19 cellular contexts compared by ENCODE assay signal in genomic region chr11:12409621-12410005, GRCh38. TPM values are rescaled to one million over a fixed set of nuclear protein-coding genes. Genes with fewer than 3 reads are reported as not detected.
DNase-seq lines count a peak whose midpoint lies in the region; ATAC-seq and TF ChIP-seq lines count a peak whose summit lies in the region.
"Had no signal": no experiment of that assay in that cellular context is flagged by ENCODE, and none has a peak within 500 bp of the region (broad histone marks: within the 10 kb centered on the region; RNA-seq: fewer than 3 reads in every experiment).

No MANE protein-coding gene starts in this region.

- intact Hi-C loops in aorta (cut with DNase I), result loop anchor here (5.0 to 10.0 kb wide), 3 partner anchors 32 to 485 kb away; partner anchors contain the start of gene PARVA (in 1 of the 2)

- POLR2A ChIA-PET in SK-N-SH (lab: Yijun Ruan, JAX), result no interaction called here

- no peak overlapping the region for H3K18ac ChIP-seq in trophoblast cell (ENCODE audit: low read length)

- CTCF ChIA-PET in SK-N-SH (lab: Yijun Ruan, JAX), result interaction anchor here (0.9 to 3.5 kb wide), 5 partner anchors 11 to 481 kb away, joined by 3 to 41 read pairs (median 3); no protein-coding TSS in a partner anchor

- TF ChIP-seq CTCF in SK-N-SH (IDR thresholded peaks at IDR 0.05), result no peak
- no peak for TF ChIP-seq CTCF in foreskin fibroblast (IDR thresholded peaks at IDR 0.05; ENCODE audit: low read depth, low read length)

- H4K8ac ChIP-seq in trophoblast cell (ENCODE audit: low read depth, low read length), result no peak overlapping the region

- no peak overlapping the region for H2BK5ac ChIP-seq in trophoblast cell (ENCODE audit: low read depth, low read length, poor library complexity)

- H2AFZ ChIP-seq in SK-N-SH (ENCODE audit: low read depth) (no peak overlapping the region), trophoblast cell (ENCODE audit: insufficient read depth, low read length, poor library complexity) (no peak overlapping the region)

- H3K79me2 ChIP-seq in SK-N-SH (ENCODE audit: insufficient read depth), result peaks cover 88% of the 10 kb centered on the region
- peaks cover 10% of the 10 kb centered on the region for H3K79me2 ChIP-seq in trophoblast cell (ENCODE audit: control insufficient read depth, insufficient read depth, low read length, poor library complexity)

- no peak overlapping the region for H2AK5ac ChIP-seq in trophoblast cell (ENCODE audit: low read length)

- H3K4me3 ChIP-seq in SK-N-SH (ENCODE audit: low read depth in 2 of 2, low read length in 1 of 2) (no peak overlapping the region), foreskin fibroblast (ENCODE audit: low read depth in 1 of 2, low read length in 2 of 2) (no peak overlapping the region), trophoblast cell (ENCODE audit: low read depth, low read length) (no peak overlapping the region), aorta (ENCODE audit: low read length in 2 of 2) (no peak overlapping the region)
- H3K4me3 ChIP-seq: heart right ventricle, SJCRH30 had no signal

- H3K36me3 ChIP-seq in SK-N-SH (replicated peaks in 1 of 2; ENCODE audit: control insufficient read depth in 1 of 2, insufficient read depth in 2 of 2, low read length in 1 of 2) (peaks cover 0 to 4% of the 10 kb centered on the region in 2 experiments), trophoblast cell (ENCODE audit: control insufficient read depth in 1 of 2, insufficient read depth in 2 of 2, low read length in 2 of 2) (no peaks in the 10 kb centered on the region), aorta (ENCODE audit: control insufficient read depth in 1 of 2, insufficient read depth in 2 of 2, low read length in 1 of 2) (no peaks in the 10 kb centered on the region)
- H3K36me3 ChIP-seq: heart right ventricle, SJCRH30 had no signal

- H3K27me3 ChIP-seq in SK-N-SH (ENCODE audit: insufficient read depth), result no peaks in the 10 kb centered on the region
- no peaks in the 10 kb centered on the region for H3K27me3 ChIP-seq in trophoblast cell (ENCODE audit: insufficient read depth, low read length)
- H3K27me3 ChIP-seq in aorta (ENCODE audit: control insufficient read depth in 1 of 2, insufficient read depth in 2 of 2, low read length in 1 of 2), result no peaks in the 10 kb centered on the region
- H3K27me3 ChIP-seq: heart right ventricle, SJCRH30 had no signal

- H3K9ac ChIP-seq in SK-N-SH, result no peak overlapping the region
- H3K9ac ChIP-seq in trophoblast cell (ENCODE audit: low read length), result no peak overlapping the region
- H3K9ac ChIP-seq: KMS-11 had no signal

- peaks cover 19% of the 10 kb centered on the region for H3K79me1 ChIP-seq in trophoblast cell (ENCODE audit: low read length)

- no peak overlapping the region for H3K4ac ChIP-seq in trophoblast cell (ENCODE audit: low read depth, low read length)

- H3K4me2 ChIP-seq in SK-N-SH (0 out of 2 replicates have a peak overlapping the region, but pooled peaks have one; percentile 18), trophoblast cell (ENCODE audit: low read length) (no peak overlapping the region)
- H3K4me2 ChIP-seq: KMS-11 had no signal

- H2BK12ac ChIP-seq in trophoblast cell (ENCODE audit: low read length), result no peak overlapping the region

- H3K23ac ChIP-seq in trophoblast cell (ENCODE audit: low read length), result no peak overlapping the region

- H3K9me2 ChIP-seq in SK-N-SH, result no peaks in the 10 kb centered on the region

- H4K20me1 ChIP-seq in SK-N-SH (ENCODE audit: insufficient read depth), result no peaks in the 10 kb centered on the region

- H3K27ac ChIP-seq in SK-N-SH (ENCODE audit: low read depth in 2 of 2, low read length in 1 of 2) (peak overlapping the region in 1 of 2 experiments; percentile 99; a peak in 2 of 4 replicates), trophoblast cell (ENCODE audit: low read depth, low read length) (no peak overlapping the region), aorta (ENCODE audit: low read depth in 1 of 2, low read length in 2 of 2) (peak overlapping the region; percentile 84 to 90)
- H3K27ac ChIP-seq: 22Rv1, KMS-11 had no signal

- H3F3A ChIP-seq in SK-N-SH (replicated peaks; ENCODE audit: insufficient read depth), result peaks cover 25% of the 10 kb centered on the region

- TF ChIP-seq EP300 in SK-N-SH (IDR thresholded peaks at IDR 0.05; ENCODE audit: borderline replicate concordance in 1 of 2, low read depth in 1 of 2, low read length in 1 of 2), result no peak

- H4K12ac ChIP-seq in trophoblast cell (ENCODE audit: low read depth, low read length), result no peak overlapping the region

- DNase-seq in SK-N-SH, result no peak
- peak; percentile 41 to 66 for DNase-seq in foreskin fibroblast
- peak; percentile 58 to 80 for DNase-seq in trophoblast cell
- DNase-seq in aorta, result no peak
- DNase-seq in epidermal melanocyte (ENCODE audit: insufficient read length, low spot score), result no peak
- DNase-seq: activated CD4-positive, alpha-beta T cell treated with anti-CD3 and anti-CD28 coated beads, Interleukin-2, amount 10 ng/mL, durations not matched to agents 24 days and 14 days; activated naive CD4-positive, alpha-beta T cell treated with anti-CD3 and anti-CD28 coated beads, Interleukin-2, amount 10 ng/mL, durations not matched to agents 7 days and 5 days; DND-41; heart right ventricle; naive B cell; NCI-H1417 treated with DMSO at 0.1 percent for 48 hours; stimulated activated CD4-positive, alpha-beta T cell treated with anti-CD3 and anti-CD28 coated beads, Interleukin-4, amount 100 ng/mL, for 1 hour had no signal

- H3K14ac ChIP-seq in trophoblast cell (ENCODE audit: low read length), result no peak overlapping the region

- TF ChIP-seq RAD21 in SK-N-SH (IDR thresholded peaks at IDR 0.05; ENCODE audit: low read length), result no peak

- no peak overlapping the region for H4K91ac ChIP-seq in trophoblast cell (ENCODE audit: low read depth, low read length)

- no peaks in the 10 kb centered on the region for H3K9me3 ChIP-seq in SK-N-SH
- peaks cover 3% of the 10 kb centered on the region for H3K9me3 ChIP-seq in trophoblast cell (ENCODE audit: insufficient read depth, low read depth, low read length)
- no peaks in the 10 kb centered on the region for H3K9me3 ChIP-seq in aorta (ENCODE audit: control insufficient read depth, low read length)
- H3K9me3 ChIP-seq: SJCRH30 had no signal

- H2BK120ac ChIP-seq in trophoblast cell (ENCODE audit: insufficient read depth, low read length, poor library complexity), result no peak overlapping the region

- ATAC-seq in SK-N-SH treated with all-trans-retinoic acid at 6 μM for 48 hours (no peak), aorta (ENCODE audit: low FRiP score) (no peak), HG02870 (IDR thresholded peaks at IDR 0.05; ENCODE audit: unreplicated experiment) (no peak), esophagus mucosa (no peak)

- 76% methylated on average over 3 of the region's 3 CpGs for WGBS in SK-N-SH (ENCODE audit: low lambda C conversion rate)
- whole genome bisulfite sequencing in trophoblast cell (ENCODE audit: extremely low coverage, insufficient coverage, insufficient read length), result no CpG with 5 or more reads among the region's 3 CpGs
- WGBS in aorta, 2 donors, result 37 to 48% methylated on average over 3 of the region's 3 CpGs

- peaks cover 29 to 35% of the 10 kb centered on the region in 2 experiments for H3K4me1 ChIP-seq in SK-N-SH (ENCODE audit: control insufficient read depth in 1 of 2, insufficient read depth in 2 of 2, low read depth in 1 of 2, low read length in 1 of 2)
- peaks cover 13 to 24% of the 10 kb centered on the region in 2 experiments for H3K4me1 ChIP-seq in trophoblast cell (ENCODE audit: control insufficient read depth in 1 of 2, insufficient read depth in 2 of 2, low read length in 2 of 2)
- H3K4me1 ChIP-seq in aorta (ENCODE audit: control insufficient read depth in 1 of 2, insufficient read depth in 2 of 2, low read length in 2 of 2), result peaks cover 9 to 17% of the 10 kb centered on the region in 2 donors

TF ChIP-seq in SK-N-SH, 30 proteins besides CTCF, POLR2A, EP300 and RAD21 (continues in another document):
- TF ChIP-seq ZBTB33 (IDR thresholded peaks at IDR 0.05; ENCODE audit: borderline replicate concordance, low read depth), result no peak

TF ChIP-seq in SK-N-SH treated with all-trans-retinoic acid at 6 μM for 48 hours, 23 proteins besides CTCF, POLR2A, EP300 and RAD21:
- TF ChIP-seq GLIS3 (CRISPR knock-in tag; IDR thresholded peaks at IDR 0.05) (no peak), RARB (CRISPR knock-in tag; IDR thresholded peaks at IDR 0.05) (no peak), BACH2 (CRISPR knock-in tag; IDR thresholded peaks at IDR 0.05; ENCODE audit: borderline replicate concordance) (no peak), TOX (CRISPR knock-in tag; IDR thresholded peaks at IDR 0.05; ENCODE audit: borderline replicate concordance) (no peak), TCF4 (CRISPR knock-in tag; IDR thresholded peaks at IDR 0.05; ENCODE audit: borderline replicate concordance) (no peak), CSDC2 (CRISPR knock-in tag; IDR thresholded peaks at IDR 0.05) (no peak)

RNA-seq across cellular contexts. Expression of gene PARVA, which starts 32.2 kb away (rescaled TPM):
- 27.6 and 31.6 TPM in 2 replicates for polyA plus RNA-seq in SK-N-SH (2012; rRNA removed)
- polyA plus RNA-seq in SK-N-SH (2012; cell fraction: cytosol; rRNA removed), result 32.5 and 35.2 TPM in 2 replicates
- 14.6 and 24.9 TPM in 2 replicates for polyA plus RNA-seq in SK-N-SH (2012; cell fraction: nucleus; rRNA removed)
- polyA plus RNA-seq in trophoblast cell (2013), result 66.9 and 67.3 TPM in 2 replicates
- total RNA-seq in aorta, result 100 to 1,000 TPM; 137 to 159 TPM
- 10 to 100 TPM; 30.4 to 50.6 TPM for polyA plus RNA-seq in aorta
- total RNA-seq in esophagus mucosa, result 28.9 TPM
- total RNA-seq: activated CD4-positive, alpha-beta T cell treated with anti-CD3 and anti-CD28 coated beads, Interleukin-2, amount 10 ng/mL, durations not matched to agents 24 days and 14 days had no signal
- polyA plus RNA-seq: CD14-positive monocyte had no signal

Comparison
In these comparisons a context has a peak if more than half of its experiments do, and no peak if none do; other contexts are left out.
1. DNase-seq: peak in foreskin fibroblast (2 of 2) and trophoblast cell (2 of 2); none in SK-N-SH (single experiment), aorta (0 of 2) and epidermal melanocyte (single experiment).